12 cellular contexts compared by ENCODE assay signal in the genomic region with DNA sequence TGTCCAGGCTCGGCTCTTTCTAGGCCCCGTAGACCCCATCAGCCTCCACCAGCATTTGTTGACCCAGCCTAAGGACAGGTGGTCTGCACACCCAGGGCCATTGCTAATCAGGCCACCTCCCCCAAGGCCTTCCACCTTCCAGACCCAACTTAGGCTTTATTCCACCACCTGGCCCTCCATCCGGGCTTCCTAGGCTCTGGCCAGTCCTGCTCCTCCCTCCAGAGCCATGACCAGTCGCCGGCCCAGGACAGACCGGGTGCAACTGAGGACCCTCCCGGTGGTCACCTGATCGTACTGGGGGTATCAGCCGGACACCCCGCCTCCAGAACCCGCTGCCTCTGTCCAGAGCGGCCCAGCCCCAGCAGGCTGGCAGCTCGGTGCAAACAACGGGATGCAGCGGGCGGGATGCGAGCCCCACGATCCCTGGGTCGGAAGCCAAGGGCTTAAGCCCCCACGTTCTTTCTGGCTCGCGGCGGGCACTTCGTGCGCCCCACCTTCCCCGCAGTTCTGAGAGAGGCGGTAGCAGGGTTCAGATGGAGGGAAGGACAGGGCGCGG. TPM values are rescaled to one million over a fixed set of nuclear protein-coding genes. Genes with fewer than 3 reads are reported as not detected.
DNase-seq lines count a peak whose midpoint lies in the region; ATAC-seq and TF ChIP-seq lines count a peak whose summit lies in the region.
"Had no signal": no experiment of that assay in that cellular context is flagged by ENCODE, and none has a peak within 500 bp of the region (broad histone marks: within the 10 kb centered on the region; RNA-seq: fewer than 3 reads in every experiment).

No MANE protein-coding gene starts in this region.

- H3K27me3 ChIP-seq in dorsolateral prefrontal cortex: no peaks in the 10 kb centered on the region

- peaks cover 13% of the 10 kb centered on the region for H3K27me3 Mint-ChIP-seq in activated T-cell treated with anti-CD3 and anti-CD28 coated beads, Interleukin-2, amount 50 U/mL, for 24 hours
- no peaks in the 10 kb centered on the region for H3K27me3 Mint-ChIP-seq in activated T-cell treated with anti-CD3 and anti-CD28 coated beads, Interleukin-2, amount 50 U/mL, for 72 hours (ENCODE audit: low read depth)
- H3K27me3 Mint-ChIP-seq in naive B cell: peaks cover 6 to 23% (median 7%) of the 10 kb centered on the region in 3 donors
- peaks cover 9% of the 10 kb centered on the region for H3K27me3 Mint-ChIP-seq in type B pancreatic cell

- peak overlapping the region; percentile 62 to 96 (median 87) for H3K4me3 ChIP-seq in dorsolateral prefrontal cortex

- DNase-seq in activated T-cell treated with anti-CD3 and anti-CD28 coated beads, Interleukin-2, amount 50 U/mL, for 24 hours: no peak
- DNase-seq in activated T-cell treated with anti-CD3 and anti-CD28 coated beads, Interleukin-2, amount 50 U/mL, for 72 hours: no peak
- DNase-seq in dorsolateral prefrontal cortex: peak in 4 of 10 donors; percentile 27 to 47 (median 36)
- no peak for DNase-seq in naive B cell
- DNase-seq in type B pancreatic cell (ENCODE audit: extremely low spot score, unreplicated experiment): no peak
- DNase-seq in islet precursor cell: no peak
- DNase-seq in D341Med (ENCODE audit: low spot score): no peak
- DNase-seq: activated CD4-positive, alpha-beta T cell treated with anti-CD3 and anti-CD28 coated beads for 1 hour; CD4-positive, alpha-beta T cell; NCI-H2171 treated with DMSO at 0.1 percent for 48 hours had no signal

- no peak overlapping the region for H3K27ac Mint-ChIP-seq in activated T-cell treated with anti-CD3 and anti-CD28 coated beads, Interleukin-2, amount 50 U/mL, for 24 hours
- no peak overlapping the region for H3K27ac Mint-ChIP-seq in activated T-cell treated with anti-CD3 and anti-CD28 coated beads, Interleukin-2, amount 50 U/mL, for 72 hours
- H3K27ac Mint-ChIP-seq in naive B cell: no peak overlapping the region
- no peak overlapping the region for H3K27ac Mint-ChIP-seq in type B pancreatic cell
- H3K27ac Mint-ChIP-seq: CD4-positive, alpha-beta T cell had no signal

- peaks cover 10% of the 10 kb centered on the region for H3K4me1 Mint-ChIP-seq in activated T-cell treated with anti-CD3 and anti-CD28 coated beads, Interleukin-2, amount 50 U/mL, for 24 hours (ENCODE audit: low read depth)
- no peaks in the 10 kb centered on the region for H3K4me1 Mint-ChIP-seq in activated T-cell treated with anti-CD3 and anti-CD28 coated beads, Interleukin-2, amount 50 U/mL, for 72 hours (ENCODE audit: low read depth)
- peaks cover 8 to 14% (median 9%) of the 10 kb centered on the region in 3 donors for H3K4me1 Mint-ChIP-seq in naive B cell
- H3K4me1 Mint-ChIP-seq in type B pancreatic cell (ENCODE audit: unreplicated experiment): no peaks in the 10 kb centered on the region

- H3K36me3 Mint-ChIP-seq in activated T-cell treated with anti-CD3 and anti-CD28 coated beads, Interleukin-2, amount 50 U/mL, for 24 hours (ENCODE audit: low read depth): no peaks in the 10 kb centered on the region
- H3K36me3 Mint-ChIP-seq in activated T-cell treated with anti-CD3 and anti-CD28 coated beads, Interleukin-2, amount 50 U/mL, for 72 hours (ENCODE audit: insufficient read depth in 2 of 2): no peaks in the 10 kb centered on the region
- no peaks in the 10 kb centered on the region for H3K36me3 Mint-ChIP-seq in naive B cell
- no peaks in the 10 kb centered on the region for H3K36me3 Mint-ChIP-seq in type B pancreatic cell

- intact Hi-C loops in dorsolateral prefrontal cortex (cut with DNase I): loop anchor here in 1 of 2 donors (5.0 kb wide), 1 partner anchor 86 kb away; a partner anchor contains a TSS

- H3K4me3 Mint-ChIP-seq in activated T-cell treated with anti-CD3 and anti-CD28 coated beads, Interleukin-2, amount 50 U/mL, for 24 hours: peak overlapping the region; percentile 48
- H3K4me3 Mint-ChIP-seq in activated T-cell treated with anti-CD3 and anti-CD28 coated beads, Interleukin-2, amount 50 U/mL, for 72 hours: peak overlapping the region in 1 of 2 donors; percentile 70
- H3K4me3 Mint-ChIP-seq in naive B cell (peak overlapping the region in 7 of 8 donors; percentile 49 to 83 (median 71)), type B pancreatic cell (peak overlapping the region; percentile 57)
- H3K4me3 Mint-ChIP-seq: CD4-positive, alpha-beta T cell had no signal

- peak overlapping the region; percentile 81 to 100 (median 98) for H3K27ac ChIP-seq in dorsolateral prefrontal cortex
- H3K27ac ChIP-seq: epithelial cell of prostate had no signal

- ATAC-seq in activated T-cell treated with anti-CD3 and anti-CD28 coated beads, Interleukin-2, amount 50 U/mL, for 72 hours (replicated peaks in 1 of 2): no peak
- no peak for ATAC-seq in naive B cell (ENCODE audit: low read depth in 2 of 2)
- no peak for ATAC-seq in GM18909 (IDR thresholded peaks at IDR 0.05; ENCODE audit: poor library complexity, unreplicated experiment)

- no peaks in the 10 kb centered on the region for H3K9me3 Mint-ChIP-seq in activated T-cell treated with anti-CD3 and anti-CD28 coated beads, Interleukin-2, amount 50 U/mL, for 24 hours
- H3K9me3 Mint-ChIP-seq in activated T-cell treated with anti-CD3 and anti-CD28 coated beads, Interleukin-2, amount 50 U/mL, for 72 hours: no peaks in the 10 kb centered on the region
- H3K9me3 Mint-ChIP-seq in naive B cell: peaks cover 0 to 9% (median 6%) of the 10 kb centered on the region in 7 donors
- H3K9me3 Mint-ChIP-seq in type B pancreatic cell: no peaks in the 10 kb centered on the region
- H3K9me3 Mint-ChIP-seq: CD4-positive, alpha-beta T cell had no signal

- TF ChIP-seq CTCF in dorsolateral prefrontal cortex (IDR thresholded peaks at IDR 0.05 in 54 of 56, conservative IDR thresholded peaks at IDR 0.05 in 2 of 56; ENCODE audit: low read depth in 1 of 56, partially characterized antibody in 56 of 56) (no peak), type B pancreatic cell (conservative IDR thresholded peaks at IDR 0.05) (no peak)

RNA-seq across cellular contexts. Expression of a gene that starts 0.5 kb away (rescaled TPM):
- under 1 TPM; 0.36 to 0.76 TPM for total RNA-seq in activated T-cell treated with anti-CD3 and anti-CD28 coated beads, Interleukin-2, amount 50 U/mL, for 72 hours
- 100 to 1,000 TPM in 34 of 120 experiments, 10 to 100 TPM in 86; 52.6 to 238 (median 83.3) TPM for total RNA-seq in dorsolateral prefrontal cortex
- polyA plus RNA-seq in naive B cell (ENCODE audit: low read depth in 6 of 6): not detected
- total RNA-seq in type B pancreatic cell (ENCODE audit: low replicate concordance): 7.3 and 12.5 TPM in 2 replicates

RNA-seq across cellular contexts. Expression of a gene that starts 23.3 kb away (rescaled TPM):
- 100 to 1,000 TPM; 107 to 118 TPM for total RNA-seq in activated T-cell treated with anti-CD3 and anti-CD28 coated beads, Interleukin-2, amount 50 U/mL, for 72 hours
- total RNA-seq in dorsolateral prefrontal cortex (10 to 100 TPM; 39.3 to 66.1 (median 52.5) TPM), type B pancreatic cell (ENCODE audit: low replicate concordance) (88.2 and 98.3 TPM in 2 replicates)
- polyA plus RNA-seq in naive B cell (ENCODE audit: low read depth in 6 of 6): 10 to 100 TPM; 26.5 to 49.9 (median 40.6) TPM
